8 cellular contexts compared by ENCODE assay signal in the genomic region with DNA sequence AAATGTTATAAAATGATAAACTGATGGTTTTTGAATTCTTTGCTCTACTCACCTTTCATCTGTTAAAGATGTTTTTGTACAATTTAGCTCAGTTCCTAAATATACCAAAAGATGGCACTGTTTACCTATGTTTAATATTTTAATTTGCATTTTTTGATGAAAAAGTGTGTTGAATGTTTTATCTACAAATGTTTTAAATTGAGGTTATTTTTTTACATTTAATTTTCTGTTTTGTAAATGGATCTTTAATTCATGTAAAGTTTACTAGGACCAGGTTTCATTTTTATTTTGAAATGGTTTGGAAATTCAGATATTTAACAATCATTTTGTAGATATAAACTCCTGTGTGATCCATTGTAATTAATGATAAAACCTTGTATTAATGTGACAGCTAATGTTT. TPM values are rescaled to one million over a fixed set of nuclear protein-coding genes. Genes with fewer than 3 reads are reported as not detected.
DNase-seq lines count a peak whose midpoint lies in the region; ATAC-seq and TF ChIP-seq lines count a peak whose summit lies in the region.

No MANE protein-coding gene starts in this region.

- H3K4me3 Mint-ChIP-seq in naive thymus-derived CD4-positive, alpha-beta T cell, result no peak overlapping the region

- H3K4me1 Mint-ChIP-seq in naive thymus-derived CD4-positive, alpha-beta T cell, result peaks cover 5 to 20% (median 10%) of the 10 kb centered on the region in 7 donors

- H3K27me3 Mint-ChIP-seq in naive thymus-derived CD4-positive, alpha-beta T cell, result no peaks in the 10 kb centered on the region

- no peak for ATAC-seq in naive thymus-derived CD4-positive, alpha-beta T cell
- ATAC-seq in GM21825 (IDR thresholded peaks at IDR 0.05; ENCODE audit: unreplicated experiment), result no peak
- no peak for ATAC-seq in HG02852 (IDR thresholded peaks at IDR 0.05; ENCODE audit: unreplicated experiment)

- H3K4me3 ChIP-seq in mammary epithelial cell (replicated peaks in 1 of 3; ENCODE audit: insufficient read depth in 1 of 3, low read depth in 2 of 3, low read length in 3 of 3), result no peak overlapping the region
- H3K4me3 ChIP-seq in naive thymus-derived CD4-positive, alpha-beta T cell (ENCODE audit: low read length), result no peak overlapping the region

- H4K20me1 ChIP-seq in mammary epithelial cell (ENCODE audit: insufficient read depth, low read length), result no peaks in the 10 kb centered on the region

- H3K36me3 Mint-ChIP-seq in naive thymus-derived CD4-positive, alpha-beta T cell, result peaks cover 4 to 21% (median 5%) of the 10 kb centered on the region in 5 donors

- CTCF ChIA-PET in mammary epithelial cell (lab: Charles Lee; ENCODE audit: low non-redundant PET), result interaction anchor here (0.5 to 0.7 kb wide), 4 partner anchors 160 to 1029 kb away, joined by 3 to 4 read pairs (median 4); a partner anchor contains a TSS
- CTCF ChIA-PET in naive thymus-derived CD4-positive, alpha-beta T cell (lab: Charles Lee), result interaction anchor here (0.5 to 3.0 kb wide), 6 partner anchors 8 to 1025 kb away, joined by 3 to 38 read pairs (median 5); no protein-coding TSS in a partner anchor

- no peaks in the 10 kb centered on the region for H3K27me3 ChIP-seq in mammary epithelial cell (ENCODE audit: insufficient read depth, low read length)
- no peaks in the 10 kb centered on the region for H3K27me3 ChIP-seq in naive thymus-derived CD4-positive, alpha-beta T cell (ENCODE audit: control insufficient read depth in 2 of 2, insufficient read depth in 2 of 2, low read length in 2 of 2)

- dilution Hi-C loops in mammary epithelial cell (cut with HindIII; ENCODE audit: low sequenced_read_pairs), result no loop called here

- TF ChIP-seq CTCF in mammary epithelial cell (conservative IDR thresholded peaks at IDR 0.05 in 1 of 2, IDR thresholded peaks at IDR 0.05 in 1 of 2; ENCODE audit: extremely low read depth in 1 of 2, insufficient read depth in 1 of 2, low read depth in 1 of 2, low read length in 2 of 2), result peak; percentile 45 to 48

- POLR2A ChIA-PET in naive thymus-derived CD4-positive, alpha-beta T cell (lab: Charles Lee), result no interaction called here

- H3K4me2 ChIP-seq in mammary epithelial cell (ENCODE audit: insufficient read depth, low read depth, low read length), result no peak overlapping the region

- in situ Hi-C loops in mammary epithelial cell (cut with MboI; ENCODE audit: low sequenced_read_pairs in 2 of 2), result loop anchor here (10.0 kb wide), 1 partner anchor 1021 kb away; no protein-coding TSS in a partner anchor

- no peak overlapping the region for H3K27ac ChIP-seq in mammary epithelial cell (ENCODE audit: insufficient read depth, low read depth, low read length)
- H3K27ac ChIP-seq in naive thymus-derived CD4-positive, alpha-beta T cell (ENCODE audit: low read depth, low read length), result no peak overlapping the region

- H3K4me1 ChIP-seq in mammary epithelial cell (ENCODE audit: insufficient read depth, low read length), result peaks cover 7% of the 10 kb centered on the region
- H3K4me1 ChIP-seq in naive thymus-derived CD4-positive, alpha-beta T cell (ENCODE audit: control insufficient read depth in 2 of 2, insufficient read depth in 2 of 2, low read length in 2 of 2), result no peaks in the 10 kb centered on the region

- no peak overlapping the region for H3K27ac Mint-ChIP-seq in naive thymus-derived CD4-positive, alpha-beta T cell

- DNase-seq in NCI-H1436 treated with DMSO at 0.1 percent for 48 hours (lab: John Stamatoyannopoulos, UW), result peak; percentile 49
- no peak for DNase-seq in NCI-H1436 (lab: John Stamatoyannopoulos, UW)
- peak; percentile 66 for DNase-seq in NAMALWA (ENCODE audit: low spot score)
- no peak for DNase-seq in mammary epithelial cell
- DNase-seq in naive thymus-derived CD4-positive, alpha-beta T cell, result peak in 5 of 9 donors; percentile 25 to 38 (median 36)
- no peak for DNase-seq in islet precursor cell

- H3K79me2 ChIP-seq in mammary epithelial cell (ENCODE audit: insufficient read depth, low read length), result peaks cover 5% of the 10 kb centered on the region

- no peaks in the 10 kb centered on the region for H3K36me3 ChIP-seq in mammary epithelial cell (ENCODE audit: insufficient read depth, low read length)
- H3K36me3 ChIP-seq in naive thymus-derived CD4-positive, alpha-beta T cell (ENCODE audit: control insufficient read depth in 2 of 3, insufficient read depth in 3 of 3, low read length in 3 of 3), result no peaks in the 10 kb centered on the region

- no peak overlapping the region for H2AFZ ChIP-seq in mammary epithelial cell (ENCODE audit: low read depth, low read length)

- no peaks in the 10 kb centered on the region for H3K9me3 Mint-ChIP-seq in naive thymus-derived CD4-positive, alpha-beta T cell

- no TSS peak for BruUV-seq in mammary epithelial cell (replicated peaks; lab: Mats Ljungman, UMichigan)

- intact Hi-C loops in mammary epithelial cell (cut with micrococcal nuclease), result loop anchor here (1.0 kb wide), 1 partner anchor 1025 kb away; no protein-coding TSS in a partner anchor
- intact Hi-C loops in naive thymus-derived CD4-positive, alpha-beta T cell (cut with micrococcal nuclease), result loop anchor here (1.0 to 10.0 kb wide), 3 partner anchors 601 to 1371 kb away; no protein-coding TSS in a partner anchor

- H3K9ac ChIP-seq in mammary epithelial cell (ENCODE audit: insufficient read depth, low read length), result no peak overlapping the region

- no peaks in the 10 kb centered on the region for H3K9me3 ChIP-seq in mammary epithelial cell (replicated peaks; ENCODE audit: insufficient read depth, low read length)
- no peaks in the 10 kb centered on the region for H3K9me3 ChIP-seq in naive thymus-derived CD4-positive, alpha-beta T cell (ENCODE audit: control insufficient read depth in 2 of 3, low read length in 3 of 3)

RNA-seq across cellular contexts. Expression of a gene that starts 30.0 kb away (rescaled TPM):
- total RNA-seq in mammary epithelial cell, result 10 to 100 TPM; 12.0 to 15.2 TPM
- 4.1 TPM for polyA plus RNA-seq in mammary epithelial cell
- 12.1 TPM for polyA minus RNA-seq in mammary epithelial cell
- 10 to 100 TPM; 23.6 to 30.3 (median 25.0) TPM for total RNA-seq in naive thymus-derived CD4-positive, alpha-beta T cell
- polyA plus RNA-seq in naive thymus-derived CD4-positive, alpha-beta T cell, result 10 to 100 TPM; 31.6 to 35.8 TPM

Comparison
In these comparisons a context has a peak if more than half of its experiments do, and no peak if none do; other contexts are left out.
1. DNase-seq: peak in NCI-H1436 treated with DMSO at 0.1 percent for 48 hours (single experiment), NAMALWA (single experiment) and naive thymus-derived CD4-positive, alpha-beta T cell (5 of 9); none in NCI-H1436 (single experiment), mammary epithelial cell (single experiment) and islet precursor cell (single experiment).